Comparison of ENCODE assay signal across 8 cellular contexts in genomic region chr6:26550250-26550993, GRCh38. TPM values are rescaled to one million over a fixed set of nuclear protein-coding genes. Genes with fewer than 3 reads are reported as not detected.
DNase-seq lines count a peak whose midpoint lies in the region; ATAC-seq, FAIRE-seq and TF ChIP-seq lines count a peak whose summit lies in the region.

No MANE protein-coding gene starts in this region.

- H3K4me1 ChIP-seq in Loucy (ENCODE audit: insufficient read depth, low read length, poor library complexity, severe bottlenecking), result peaks cover 12% of the 10 kb centered on the region

- H3K79me2 ChIP-seq in Loucy (ENCODE audit: insufficient read depth, low read length), result no peaks in the 10 kb centered on the region

- H3K4me1 Mint-ChIP-seq in T-helper 17 cell, result peaks cover 5% of the 10 kb centered on the region

- H2AFZ ChIP-seq in Loucy (ENCODE audit: low read length), result peak overlapping the region; percentile 79

- no peaks in the 10 kb centered on the region for H3K27me3 Mint-ChIP-seq in T-helper 17 cell

- H3K36me3 Mint-ChIP-seq in T-helper 17 cell (ENCODE audit: low read depth), result no peaks in the 10 kb centered on the region

- DNase-seq in GM03348 (ENCODE audit: low spot score) (peak; percentile 82), T-helper 17 cell (peak in 2 of 3 donors; percentile 40 to 47), bronchial epithelial cell (ENCODE audit: low read depth) (peak; percentile 12), left kidney (ENCODE audit: low read depth, low spot score) (peak; percentile 89), A172 (ENCODE audit: low spot score) (no peak), NCI-H1694 (lab: John Stamatoyannopoulos, UW) (no peak)
- DNase-seq in stimulated activated CD8-positive, alpha-beta memory T cell treated with anti-CD3 and anti-CD28 coated beads, Interleukin-4, amount 100 ng/mL, for 24 hours (ENCODE audit: low read depth), result peak; percentile 45

- no peak for TF ChIP-seq CTCF in Loucy (conservative IDR thresholded peaks at IDR 0.05; ENCODE audit: low read length)
- TF ChIP-seq CTCF in bronchial epithelial cell (IDR thresholded peaks at IDR 0.05; ENCODE audit: insufficient read depth, low read length, severe bottlenecking), result no peak

- H3K27me3 ChIP-seq in Loucy (ENCODE audit: insufficient read depth, low read length, poor library complexity, severe bottlenecking), result no peaks in the 10 kb centered on the region
- no peaks in the 10 kb centered on the region for H3K27me3 ChIP-seq in bronchial epithelial cell (ENCODE audit: control insufficient read depth, insufficient read depth, low read length)

- FAIRE-seq in bronchial epithelial cell (lab: Jason Lieb, UNC), result no peak

- H4K20me1 ChIP-seq in Loucy (ENCODE audit: insufficient read depth, low read length, poor library complexity, severe bottlenecking), result no peaks in the 10 kb centered on the region

- H3K36me3 ChIP-seq in Loucy (ENCODE audit: insufficient read depth, low read length) (peaks cover 9% of the 10 kb centered on the region; the same call in 1 of the 2 replicates), bronchial epithelial cell (ENCODE audit: control insufficient read depth, insufficient read depth, low read length) (no peaks in the 10 kb centered on the region)

- H3K4me3 ChIP-seq in Loucy (ENCODE audit: low read length, poor library complexity, severe bottlenecking), result peak overlapping the region; percentile 69
- peak overlapping the region; percentile 46 for H3K4me3 ChIP-seq in bronchial epithelial cell (ENCODE audit: low read depth, low read length)

- peaks cover 4% of the 10 kb centered on the region for H3F3A ChIP-seq in Loucy (ENCODE audit: low read depth)

- H3K4me2 ChIP-seq in Loucy (ENCODE audit: low read depth, low read length, poor library complexity, severe bottlenecking), result peak overlapping the region; percentile 54

- peak overlapping the region; percentile 87 for H3K4me3 Mint-ChIP-seq in T-helper 17 cell

- H3K27ac Mint-ChIP-seq in T-helper 17 cell, result peak overlapping the region; percentile 74

- H3K9me3 ChIP-seq in Loucy (ENCODE audit: insufficient read depth, low read depth, low read length) (no peaks in the 10 kb centered on the region), T-helper 17 cell (ENCODE audit: control insufficient read depth, low read length, poor library complexity, severe bottlenecking) (no peaks in the 10 kb centered on the region)

- H3K9ac ChIP-seq in Loucy (ENCODE audit: low read depth, low read length, poor library complexity, severe bottlenecking), result peak overlapping the region; percentile 58

- H3K9me2 ChIP-seq in Loucy (replicated peaks; ENCODE audit: low read depth, low read length), result no peaks in the 10 kb centered on the region

- ATAC-seq in T-helper 17 cell, result no peak

RNA-seq across cellular contexts. Expression of gene HMGN4, which starts 12.3 kb away (rescaled TPM):
- 10 to 100 TPM; 54.7 to 60.1 TPM for total RNA-seq in T-helper 17 cell
- 59.5 and 94.0 TPM in 2 replicates for total RNA-seq in bronchial epithelial cell
- 101 and 106 TPM in 2 replicates for total RNA-seq in A172 (2014; rRNA removed; shearing (Covaris generic))

RNA-seq across cellular contexts. Expression of gene ABT1, which starts 46.3 kb away (rescaled TPM):
- total RNA-seq in T-helper 17 cell (10 to 100 TPM; 25.0 to 28.4 TPM), bronchial epithelial cell (16.1 and 16.8 TPM in 2 replicates)
- total RNA-seq in A172 (2014; rRNA removed; shearing (Covaris generic)), result 18.9 and 20.4 TPM in 2 replicates

RNA-seq across cellular contexts. Expression of gene BTN1A1, which starts 50.3 kb away (rescaled TPM):
- total RNA-seq in T-helper 17 cell (under 1 TPM in 1 of 2 donors, not detected in 1; 0.10 TPM), bronchial epithelial cell (not detected in 2 replicates)
- not detected in 2 replicates for total RNA-seq in A172 (2014; rRNA removed; shearing (Covaris generic))

Comparison
In these comparisons a context has a peak if more than half of its experiments do, and no peak if none do; other contexts are left out.
1. DNase-seq: peak in GM03348 (single experiment), T-helper 17 cell (2 of 3), bronchial epithelial cell (single experiment), left kidney (single experiment) and stimulated activated CD8-positive, alpha-beta memory T cell treated with anti-CD3 and anti-CD28 coated beads, Interleukin-4, amount 100 ng/mL, for 24 hours (single experiment); none in A172 (single experiment) and NCI-H1694 (single experiment).